Comparison of ENCODE assay signal across 19 cellular contexts in the genomic region with DNA sequence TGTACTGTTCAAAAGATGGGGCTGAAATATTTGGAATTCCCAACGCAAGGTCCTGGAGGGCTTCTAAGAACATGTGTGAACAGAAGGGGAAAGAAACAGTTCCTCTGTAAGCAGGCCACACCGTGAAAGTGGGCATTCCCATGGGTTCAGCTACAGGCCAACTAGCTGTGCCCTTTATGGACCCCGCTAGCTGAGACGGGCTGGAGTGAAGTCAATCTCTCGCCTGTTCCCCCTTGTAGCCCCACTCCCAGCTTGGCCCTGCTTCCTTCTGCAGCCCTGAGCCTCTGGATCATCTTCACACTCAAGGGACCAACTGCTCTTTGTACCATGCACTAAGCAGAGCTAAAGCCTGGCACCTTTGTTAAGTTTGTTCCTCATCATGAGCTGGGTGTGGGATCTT. TPM values are rescaled to one million over a fixed set of nuclear protein-coding genes. Genes with fewer than 3 reads are reported as not detected.
DNase-seq lines count a peak whose midpoint lies in the region; ATAC-seq and TF ChIP-seq lines count a peak whose summit lies in the region.
"Had no signal": no experiment of that assay in that cellular context is flagged by ENCODE, and none has a peak within 500 bp of the region (broad histone marks: within the 10 kb centered on the region; RNA-seq: fewer than 3 reads in every experiment).

No MANE protein-coding gene starts in this region.

- H3K27ac Mint-ChIP-seq in osteocyte (ENCODE audit: unreplicated experiment) = no peak overlapping the region
- H3K27ac Mint-ChIP-seq in activated T-helper 2 cell treated with anti-CD3 and anti-CD28 coated beads, Interferon-gamma antibody, Interleukin-2, Interleukin-4, amounts not matched to agents 10 μg/mL and 5 μg/mL and 100 μg/mL, durations not matched to agents 14 hours and 24 hours and 36 hours = no peak overlapping the region
- H3K27ac Mint-ChIP-seq in HFFc6 = no peak overlapping the region
- H3K27ac Mint-ChIP-seq: CD4-positive, alpha-beta T cell had no signal

- intact Hi-C loops in cardiac septum (cut with DNase I) (no loop called here), Right ventricle myocardium inferior (cut with DNase I) (no loop called here)
- intact Hi-C loops in activated T-helper 2 cell treated with anti-CD3 and anti-CD28 coated beads, Interferon-gamma antibody, Interleukin-2, Interleukin-4, amounts not matched to agents 10 μg/mL and 5 μg/mL and 100 μg/mL, durations not matched to agents 14 hours and 24 hours and 36 hours (cut with micrococcal nuclease) = no loop called here

- no peak for TF ChIP-seq CTCF in osteocyte (IDR thresholded peaks at IDR 0.05)
- no peak for TF ChIP-seq CTCF in HFFc6 (IDR thresholded peaks at IDR 0.05)

- peak; percentile 13 for DNase-seq in activated CD4-positive, CD25-positive, alpha-beta regulatory T cell treated with anti-CD3 and anti-CD28 coated beads, Interleukin-2, amount 50 U/mL, for 72 hours
- DNase-seq in cardiac septum (ENCODE audit: low spot score) = peak; percentile 55
- no peak for DNase-seq in Right ventricle myocardium inferior (ENCODE audit: missing footprints)
- peak; percentile 77 for DNase-seq in osteocyte (ENCODE audit: extremely low spot score, unreplicated experiment)
- no peak for DNase-seq in activated T-helper 2 cell treated with anti-CD3 and anti-CD28 coated beads, Interferon-gamma antibody, Interleukin-2, Interleukin-4, amounts not matched to agents 10 μg/mL and 5 μg/mL and 100 μg/mL, durations not matched to agents 14 hours and 24 hours and 36 hours (ENCODE audit: low spot score)
- DNase-seq in HFFc6 = no peak
- DNase-seq in AG08395 (ENCODE audit: low spot score) = no peak
- DNase-seq: CD4-positive, alpha-beta T cell; GDM1; GM23248; HCEC 1CT; IMR-90; Karpas-422; NCI-H1436; NCI-H1930; NCI-H526; PC-3 had no signal

- peaks cover 19% of the 10 kb centered on the region for H3K4me1 Mint-ChIP-seq in osteocyte (ENCODE audit: unreplicated experiment)
- no peaks in the 10 kb centered on the region for H3K4me1 Mint-ChIP-seq in activated T-helper 2 cell treated with anti-CD3 and anti-CD28 coated beads, Interferon-gamma antibody, Interleukin-2, Interleukin-4, amounts not matched to agents 10 μg/mL and 5 μg/mL and 100 μg/mL, durations not matched to agents 14 hours and 24 hours and 36 hours (ENCODE audit: low read depth)
- H3K4me1 Mint-ChIP-seq in HFFc6 (ENCODE audit: low read depth) = peaks cover 20% of the 10 kb centered on the region
- H3K4me1 Mint-ChIP-seq: B cell had no signal

- H3K4me3 Mint-ChIP-seq in osteocyte (ENCODE audit: unreplicated experiment) = no peak overlapping the region
- no peak overlapping the region for H3K4me3 Mint-ChIP-seq in activated T-helper 2 cell treated with anti-CD3 and anti-CD28 coated beads, Interferon-gamma antibody, Interleukin-2, Interleukin-4, amounts not matched to agents 10 μg/mL and 5 μg/mL and 100 μg/mL, durations not matched to agents 14 hours and 24 hours and 36 hours (ENCODE audit: low read depth)
- H3K4me3 Mint-ChIP-seq in HFFc6 = no peak overlapping the region
- H3K4me3 Mint-ChIP-seq: B cell; CD4-positive, alpha-beta T cell had no signal

- ATAC-seq in activated CD4-positive, CD25-positive, alpha-beta regulatory T cell treated with anti-CD3 and anti-CD28 coated beads, Interleukin-2, amount 50 U/mL, for 24 hours = no peak
- ATAC-seq in Right ventricle myocardium inferior = no peak
- ATAC-seq: PC-3 had no signal

- H3K36me3 Mint-ChIP-seq in osteocyte (ENCODE audit: unreplicated experiment) = peaks cover 50% of the 10 kb centered on the region
- peaks cover 62% of the 10 kb centered on the region for H3K36me3 Mint-ChIP-seq in activated T-helper 2 cell treated with anti-CD3 and anti-CD28 coated beads, Interferon-gamma antibody, Interleukin-2, Interleukin-4, amounts not matched to agents 10 μg/mL and 5 μg/mL and 100 μg/mL, durations not matched to agents 14 hours and 24 hours and 36 hours (ENCODE audit: low read depth)
- H3K36me3 Mint-ChIP-seq in HFFc6 (ENCODE audit: low read depth) = peaks cover 43% of the 10 kb centered on the region

- H3K27me3 Mint-ChIP-seq in osteocyte (ENCODE audit: unreplicated experiment) = no peaks in the 10 kb centered on the region
- no peaks in the 10 kb centered on the region for H3K27me3 Mint-ChIP-seq in activated T-helper 2 cell treated with anti-CD3 and anti-CD28 coated beads, Interferon-gamma antibody, Interleukin-2, Interleukin-4, amounts not matched to agents 10 μg/mL and 5 μg/mL and 100 μg/mL, durations not matched to agents 14 hours and 24 hours and 36 hours (ENCODE audit: low read depth)
- H3K27me3 Mint-ChIP-seq in HFFc6 (ENCODE audit: insufficient read depth) = no peaks in the 10 kb centered on the region
- H3K27me3 Mint-ChIP-seq: B cell; CD4-positive, alpha-beta T cell had no signal

- H3K9me3 Mint-ChIP-seq in osteocyte (ENCODE audit: unreplicated experiment) (no peaks in the 10 kb centered on the region), HFFc6 (no peaks in the 10 kb centered on the region)
- no peaks in the 10 kb centered on the region for H3K9me3 Mint-ChIP-seq in activated T-helper 2 cell treated with anti-CD3 and anti-CD28 coated beads, Interferon-gamma antibody, Interleukin-2, Interleukin-4, amounts not matched to agents 10 μg/mL and 5 μg/mL and 100 μg/mL, durations not matched to agents 14 hours and 24 hours and 36 hours
- H3K9me3 Mint-ChIP-seq: CD4-positive, alpha-beta T cell had no signal

RNA-seq across cellular contexts. Expression of a gene that starts 55.4 kb away (rescaled TPM):
- total RNA-seq in cardiac septum = 24.3 TPM
- 12.8 TPM for total RNA-seq in Right ventricle myocardium inferior
- 43.2 and 49.5 TPM in 2 replicates for total RNA-seq in osteocyte
- total RNA-seq in activated T-helper 2 cell treated with anti-CD3 and anti-CD28 coated beads, Interferon-gamma antibody, Interleukin-2, Interleukin-4, amounts not matched to agents 10 μg/mL and 5 μg/mL and 100 μg/mL, durations not matched to agents 14 hours and 24 hours and 36 hours = 54.5 and 61.8 TPM in 2 replicates
- 10 to 100 TPM; 32.2 to 37.6 (median 34.8) TPM for total RNA-seq in HFFc6 (2021; fragmentation: NEBNext Ultra II Directional; extraction: Animal tissue kit (Norgen Biotek cat#: 25700))

RNA-seq across cellular contexts. Expression of a gene that starts 55.7 kb away (rescaled TPM):
- 146 TPM for total RNA-seq in cardiac septum
- total RNA-seq in Right ventricle myocardium inferior = 127 TPM
- total RNA-seq in osteocyte = 70.9 and 71.8 TPM in 2 replicates
- total RNA-seq in activated T-helper 2 cell treated with anti-CD3 and anti-CD28 coated beads, Interferon-gamma antibody, Interleukin-2, Interleukin-4, amounts not matched to agents 10 μg/mL and 5 μg/mL and 100 μg/mL, durations not matched to agents 14 hours and 24 hours and 36 hours = 190 and 195 TPM in 2 replicates
- total RNA-seq in HFFc6 (2021; fragmentation: NEBNext Ultra II Directional; extraction: Animal tissue kit (Norgen Biotek cat#: 25700)) = 10 to 100 TPM; 59.5 to 75.4 (median 69.3) TPM

Comparison
In these comparisons a context has a peak if more than half of its experiments do, and no peak if none do; other contexts are left out.
1. DNase-seq: peak in activated CD4-positive, CD25-positive, alpha-beta regulatory T cell treated with anti-CD3 and anti-CD28 coated beads, Interleukin-2, amount 50 U/mL, for 72 hours (single experiment), cardiac septum (single experiment) and osteocyte (single experiment); none in Right ventricle myocardium inferior (single experiment), activated T-helper 2 cell treated with anti-CD3 and anti-CD28 coated beads, Interferon-gamma antibody, Interleukin-2, Interleukin-4, amounts not matched to agents 10 μg/mL and 5 μg/mL and 100 μg/mL, durations not matched to agents 14 hours and 24 hours and 36 hours (single experiment), HFFc6 (single experiment) and AG08395 (single experiment).